ENCODE assay signal across 8 cellular contexts in genomic region chr14:104676694-104677505, GRCh38. TPM values are rescaled to one million over a fixed set of nuclear protein-coding genes. Genes with fewer than 3 reads are reported as not detected.
DNase-seq lines count a peak whose midpoint lies in the region; ATAC-seq and TF ChIP-seq lines count a peak whose summit lies in the region.

No MANE protein-coding gene starts in this region.

- peaks cover 59% of the 10 kb centered on the region for H3K4me1 ChIP-seq in HUES6 (ENCODE audit: control insufficient read depth, insufficient read depth, low read length)
- peaks cover 36 to 44% of the 10 kb centered on the region in 2 donors for H3K4me1 ChIP-seq in ascending aorta
- peaks cover 52% of the 10 kb centered on the region for H3K4me1 ChIP-seq in lower lobe of right lung

- DNase-seq in ascending aorta (ENCODE audit: low spot score in 2 of 2) (peak in 1 of 2 donors; percentile 66), lower lobe of right lung (no peak), H4 (ENCODE audit: low spot score) (no peak), KG1 (lab: John Stamatoyannopoulos, UW) (no peak), NCI-H69 (lab: John Stamatoyannopoulos, UW) (no peak)

- peak overlapping the region; percentile 85 for H3K27ac Mint-ChIP-seq in stimulated activated naive CD8-positive, alpha-beta T cell treated with anti-CD3 and anti-CD28 coated beads, Interleukin-15, Interleukin-2, amounts not matched to agents 100 ng/mL and 50 ng/mL, for 24 hours

- peak overlapping the region; percentile 86 for H3K9ac ChIP-seq in HUES6 (ENCODE audit: low read length)

- no peaks in the 10 kb centered on the region for H3K9me3 Mint-ChIP-seq in stimulated activated naive CD8-positive, alpha-beta T cell treated with anti-CD3 and anti-CD28 coated beads, Interleukin-15, Interleukin-2, amounts not matched to agents 100 ng/mL and 50 ng/mL, for 24 hours

- no peaks in the 10 kb centered on the region for H3K9me3 ChIP-seq in HUES6 (ENCODE audit: control insufficient read depth, insufficient read depth, low read depth, low read length)
- H3K9me3 ChIP-seq in ascending aorta: no peaks in the 10 kb centered on the region
- no peaks in the 10 kb centered on the region for H3K9me3 ChIP-seq in lower lobe of right lung

- ATAC-seq in GM19035 (IDR thresholded peaks at IDR 0.05; ENCODE audit: unreplicated experiment): peak; percentile 12
- peak; percentile 6 to 21 for ATAC-seq in lower lobe of right lung

- H3K27ac ChIP-seq in HUES6 (ENCODE audit: low read depth, low read length) (peak overlapping the region; percentile 99), ascending aorta (peak overlapping the region; percentile 88 to 89), lower lobe of right lung (peak overlapping the region; percentile 84)

- TF ChIP-seq CTCF in ascending aorta (IDR thresholded peaks at IDR 0.05) (no peak), lower lobe of right lung (IDR thresholded peaks at IDR 0.05) (no peak)

- H3K27me3 ChIP-seq in HUES6 (ENCODE audit: control insufficient read depth, insufficient read depth, low read length) (no peaks in the 10 kb centered on the region), ascending aorta (no peaks in the 10 kb centered on the region), lower lobe of right lung (ENCODE audit: low read depth) (no peaks in the 10 kb centered on the region)

- no peaks in the 10 kb centered on the region for H3K36me3 ChIP-seq in HUES6 (ENCODE audit: control insufficient read depth, insufficient read depth, low read length)
- no peaks in the 10 kb centered on the region for H3K36me3 ChIP-seq in ascending aorta
- H3K36me3 ChIP-seq in lower lobe of right lung: no peaks in the 10 kb centered on the region

- H3K4me1 Mint-ChIP-seq in stimulated activated naive CD8-positive, alpha-beta T cell treated with anti-CD3 and anti-CD28 coated beads, Interleukin-15, Interleukin-2, amounts not matched to agents 100 ng/mL and 50 ng/mL, for 24 hours (ENCODE audit: low read depth): peaks cover 34% of the 10 kb centered on the region

- H3K36me3 Mint-ChIP-seq in stimulated activated naive CD8-positive, alpha-beta T cell treated with anti-CD3 and anti-CD28 coated beads, Interleukin-15, Interleukin-2, amounts not matched to agents 100 ng/mL and 50 ng/mL, for 24 hours (ENCODE audit: low read depth): no peaks in the 10 kb centered on the region

- H3K4me3 Mint-ChIP-seq in stimulated activated naive CD8-positive, alpha-beta T cell treated with anti-CD3 and anti-CD28 coated beads, Interleukin-15, Interleukin-2, amounts not matched to agents 100 ng/mL and 50 ng/mL, for 24 hours: peak overlapping the region; percentile 69

- H3K4me3 ChIP-seq in HUES6 (ENCODE audit: low read depth, low read length): peak overlapping the region; percentile 53
- H3K4me3 ChIP-seq in ascending aorta: peak overlapping the region; percentile 53 to 67
- H3K4me3 ChIP-seq in lower lobe of right lung: peak overlapping the region; percentile 59

- no peaks in the 10 kb centered on the region for H3K27me3 Mint-ChIP-seq in stimulated activated naive CD8-positive, alpha-beta T cell treated with anti-CD3 and anti-CD28 coated beads, Interleukin-15, Interleukin-2, amounts not matched to agents 100 ng/mL and 50 ng/mL, for 24 hours

- intact Hi-C loops in ascending aorta (cut with DNase I): loop anchor here (2.0 to 10.0 kb wide), 2 partner anchors 14 to 568 kb away; partner anchors contain the start of gene BTBD6
- intact Hi-C loops in lower lobe of right lung (cut with DNase I): no loop called here

RNA-seq across cellular contexts. Expression of gene INF2, which starts 12.5 kb away (rescaled TPM):
- total RNA-seq in ascending aorta (249 TPM), lower lobe of right lung (116 TPM)
- total RNA-seq in H4 (2014; rRNA removed; shearing (Covaris generic)): 13.0 and 16.3 TPM in 2 replicates

RNA-seq across cellular contexts. Expression of gene ADSS1, which starts 47.1 kb away (rescaled TPM):
- total RNA-seq in ascending aorta: 30.2 TPM
- 5.1 TPM for total RNA-seq in lower lobe of right lung
- total RNA-seq in H4 (2014; rRNA removed; shearing (Covaris generic)): 3.7 and 4.0 TPM in 2 replicates
